18 cellular contexts compared by ENCODE assay signal in genomic region chr6:91447530-91447929, GRCh38.
DNase-seq lines count a peak whose midpoint lies in the region; ATAC-seq, FAIRE-seq and TF ChIP-seq lines count a peak whose summit lies in the region.
"Had no signal": no experiment of that assay in that cellular context is flagged by ENCODE, and none has a peak within 500 bp of the region (broad histone marks: within the 10 kb centered on the region; RNA-seq: fewer than 3 reads in every experiment).

No MANE protein-coding gene starts in this region.

- no peak overlapping the region for H3K27ac ChIP-seq in endothelial cell of umbilical vein (ENCODE audit: insufficient read depth, low read depth, low read length)
- H3K27ac ChIP-seq: RWPE1, SJSA1 had no signal

- no peaks in the 10 kb centered on the region for H4K20me1 ChIP-seq in endothelial cell of umbilical vein (replicated peaks; ENCODE audit: control insufficient read depth, extremely low read depth, insufficient read depth, low read length)

- BruUV-seq in endothelial cell of umbilical vein (replicated peaks; lab: Mats Ljungman, UMichigan) = no TSS peak

- no peaks in the 10 kb centered on the region for H3K27me3 ChIP-seq in endothelial cell of umbilical vein (ENCODE audit: control insufficient read depth in 2 of 2, insufficient read depth in 2 of 2, low read length in 2 of 2)
- H3K27me3 ChIP-seq: SJSA1 had no signal

- FAIRE-seq in endothelial cell of umbilical vein (lab: Jason Lieb, UNC) = peak; percentile 24
- FAIRE-seq: GM19239, HTR-8/SVneo had no signal

- no peak overlapping the region for H3K4me3 ChIP-seq in endothelial cell of umbilical vein (replicated peaks in 1 of 3; ENCODE audit: insufficient read depth in 1 of 3, low read depth in 1 of 3, low read length in 3 of 3)
- H3K4me3 ChIP-seq: HAP-1, SJSA1 had no signal

- no peak for TF ChIP-seq CTCF in endothelial cell of umbilical vein (IDR thresholded peaks at IDR 0.05; ENCODE audit: extremely low read depth in 1 of 2, insufficient read depth in 1 of 2, low read depth in 1 of 2, low read length in 2 of 2)

- peak; percentile 51 for ATAC-seq in GM18520 (IDR thresholded peaks at IDR 0.05; ENCODE audit: unreplicated experiment)
- peak; percentile 62 for ATAC-seq in GM21515 (IDR thresholded peaks at IDR 0.05; ENCODE audit: unreplicated experiment)
- peak; percentile 51 for ATAC-seq in HG03095 (IDR thresholded peaks at IDR 0.05; ENCODE audit: unreplicated experiment)

- H3K9me1 ChIP-seq in endothelial cell of umbilical vein (replicated peaks; ENCODE audit: control insufficient read depth, extremely low read depth, insufficient read depth, low read length) = no peaks in the 10 kb centered on the region

- POLR2A ChIA-PET in endothelial cell of umbilical vein (lab: Charles Lee) = no interaction called here

- DNase-seq in endothelial cell of umbilical vein (ENCODE audit: low read depth, low spot score) = no peak
- DNase-seq in hypothalamus (lab: John Stamatoyannopoulos, UW) = no peak
- no peak for DNase-seq in NCI-H526 (lab: John Stamatoyannopoulos, UW)
- no peak for DNase-seq in DMS53 treated with DMSO at 0.1 percent for 48 hours (lab: John Stamatoyannopoulos, UW; ENCODE audit: unreplicated experiment)
- DNase-seq: AML-193, MV-4-11, NCI-H1417 treated with DMSO at 0.1 percent for 48 hours, NCI-H2029 treated with DMSO at 0.1 percent for 48 hours, NCI-H524, OCI-M1 had no signal

- no peak overlapping the region for H3K9ac ChIP-seq in endothelial cell of umbilical vein (replicated peaks; ENCODE audit: extremely low read depth, insufficient read depth, low read length)

- intact Hi-C loops in endothelial cell of umbilical vein (cut with micrococcal nuclease) = no loop called here

- no peak overlapping the region for H3K4me2 ChIP-seq in endothelial cell of umbilical vein (ENCODE audit: insufficient read depth, low read length)

- H3K4me1 ChIP-seq in endothelial cell of umbilical vein (ENCODE audit: control insufficient read depth, extremely low read depth, insufficient read depth, low read length) = no peaks in the 10 kb centered on the region
- H3K4me1 ChIP-seq: HAP-1 had no signal

- H3K79me2 ChIP-seq in endothelial cell of umbilical vein (ENCODE audit: control insufficient read depth, insufficient read depth, low read length) = no peaks in the 10 kb centered on the region

- no peak overlapping the region for H2AFZ ChIP-seq in endothelial cell of umbilical vein (ENCODE audit: low read depth, low read length)

- H3K9me3 ChIP-seq in endothelial cell of umbilical vein (replicated peaks; ENCODE audit: control insufficient read depth, insufficient read depth, low read length) = no peaks in the 10 kb centered on the region
- H3K9me3 ChIP-seq: HAP-1, SJSA1 had no signal

- dilution Hi-C loops in endothelial cell of umbilical vein (cut with MboI; ENCODE audit: extremely low pct_ligation_motif_present, low sequenced_read_pairs) = no loop called here

- CTCF ChIA-PET in endothelial cell of umbilical vein (lab: Charles Lee) = interaction anchor here (1.2 kb wide), 1 partner anchor 13 kb away, joined by 3 read pairs; no protein-coding TSS in a partner anchor

- H3K36me3 ChIP-seq in endothelial cell of umbilical vein (ENCODE audit: control insufficient read depth in 2 of 2, extremely low read depth in 1 of 2, insufficient read depth in 2 of 2, low read length in 2 of 2) = no peaks in the 10 kb centered on the region
- H3K36me3 ChIP-seq: HAP-1, SJSA1 had no signal

- no peak for TF ChIP-seq POLR2A in endothelial cell of umbilical vein (IDR thresholded peaks at IDR 0.05; ENCODE audit: low read depth, low read length)

TF ChIP-seq in endothelial cell of umbilical vein, 7 proteins besides CTCF, POLR2A, EP300 and RAD21:
- TF ChIP-seq GATA2 (IDR thresholded peaks at IDR 0.05; ENCODE audit: insufficient read depth, insufficient read length, low read depth, low read length) (no peak), FOS (IDR thresholded peaks at IDR 0.05; ENCODE audit: borderline replicate concordance, insufficient read depth, low read length) (no peak), EZH2 (IDR thresholded peaks at IDR 0.05; ENCODE audit: borderline replicate concordance, low read depth, low read length, severe bottlenecking) (no peak), MYC (IDR thresholded peaks at IDR 0.05; ENCODE audit: low read depth, low read length) (no peak), JUN (IDR thresholded peaks at IDR 0.05; ENCODE audit: borderline replicate concordance, insufficient read depth, insufficient read length, low read depth) (no peak), POLR2AphosphoS5 (IDR thresholded peaks at IDR 0.05; ENCODE audit: insufficient read depth, low read depth, low read length) (no peak), MAX (IDR thresholded peaks at IDR 0.05; ENCODE audit: insufficient read depth, insufficient read length) (no peak)
